In the genomic region with DNA sequence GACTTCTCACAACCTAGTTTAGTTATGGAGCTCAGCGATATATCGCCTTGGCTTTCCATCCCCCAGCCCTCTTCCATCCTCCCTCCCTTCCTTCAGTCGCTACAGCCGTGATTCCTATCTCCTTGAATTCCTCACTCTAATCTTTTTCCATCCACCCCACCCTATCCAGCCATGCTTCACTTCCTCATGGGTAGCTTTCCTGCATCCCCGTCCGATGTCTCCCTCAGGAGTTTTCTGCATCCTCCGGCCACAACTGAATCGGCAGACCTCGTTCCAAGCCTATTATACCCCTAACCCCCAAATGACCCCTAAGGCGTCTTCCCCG, we compare ENCODE assay signal across 1 cellular context.
TF ChIP-seq lines count a peak whose summit lies in the region.

No MANE protein-coding gene starts in this region.

TF ChIP-seq in K562, 482 proteins besides CTCF, POLR2A, EP300 and RAD21:
- TF ChIP-seq SMARCE1 (IDR thresholded peaks at IDR 0.05): peak; percentile 78
- 0 out of 2 replicates have a peak, but pooled peaks have one; percentile 28 for TF ChIP-seq ZBTB7A (IDR thresholded peaks at IDR 0.05; ENCODE audit: borderline replicate concordance, control insufficient read depth, low read depth, low read length)
- TF ChIP-seq SRSF1 (IDR thresholded peaks at IDR 0.05; ENCODE audit: low read depth, low read length): no peak
- TF ChIP-seq TAF9B (IDR thresholded peaks at IDR 0.05; ENCODE audit: partially characterized antibody): peak; percentile 29
- TF ChIP-seq CBFB (CRISPR knock-in tag; IDR thresholded peaks at IDR 0.05): no peak
- TF ChIP-seq KDM1A (IDR thresholded peaks at IDR 0.05): peak; percentile 46 to 66
- peak; percentile 58 for TF ChIP-seq SUPT5H (IDR thresholded peaks at IDR 0.05)
- TF ChIP-seq, protein P1, sequence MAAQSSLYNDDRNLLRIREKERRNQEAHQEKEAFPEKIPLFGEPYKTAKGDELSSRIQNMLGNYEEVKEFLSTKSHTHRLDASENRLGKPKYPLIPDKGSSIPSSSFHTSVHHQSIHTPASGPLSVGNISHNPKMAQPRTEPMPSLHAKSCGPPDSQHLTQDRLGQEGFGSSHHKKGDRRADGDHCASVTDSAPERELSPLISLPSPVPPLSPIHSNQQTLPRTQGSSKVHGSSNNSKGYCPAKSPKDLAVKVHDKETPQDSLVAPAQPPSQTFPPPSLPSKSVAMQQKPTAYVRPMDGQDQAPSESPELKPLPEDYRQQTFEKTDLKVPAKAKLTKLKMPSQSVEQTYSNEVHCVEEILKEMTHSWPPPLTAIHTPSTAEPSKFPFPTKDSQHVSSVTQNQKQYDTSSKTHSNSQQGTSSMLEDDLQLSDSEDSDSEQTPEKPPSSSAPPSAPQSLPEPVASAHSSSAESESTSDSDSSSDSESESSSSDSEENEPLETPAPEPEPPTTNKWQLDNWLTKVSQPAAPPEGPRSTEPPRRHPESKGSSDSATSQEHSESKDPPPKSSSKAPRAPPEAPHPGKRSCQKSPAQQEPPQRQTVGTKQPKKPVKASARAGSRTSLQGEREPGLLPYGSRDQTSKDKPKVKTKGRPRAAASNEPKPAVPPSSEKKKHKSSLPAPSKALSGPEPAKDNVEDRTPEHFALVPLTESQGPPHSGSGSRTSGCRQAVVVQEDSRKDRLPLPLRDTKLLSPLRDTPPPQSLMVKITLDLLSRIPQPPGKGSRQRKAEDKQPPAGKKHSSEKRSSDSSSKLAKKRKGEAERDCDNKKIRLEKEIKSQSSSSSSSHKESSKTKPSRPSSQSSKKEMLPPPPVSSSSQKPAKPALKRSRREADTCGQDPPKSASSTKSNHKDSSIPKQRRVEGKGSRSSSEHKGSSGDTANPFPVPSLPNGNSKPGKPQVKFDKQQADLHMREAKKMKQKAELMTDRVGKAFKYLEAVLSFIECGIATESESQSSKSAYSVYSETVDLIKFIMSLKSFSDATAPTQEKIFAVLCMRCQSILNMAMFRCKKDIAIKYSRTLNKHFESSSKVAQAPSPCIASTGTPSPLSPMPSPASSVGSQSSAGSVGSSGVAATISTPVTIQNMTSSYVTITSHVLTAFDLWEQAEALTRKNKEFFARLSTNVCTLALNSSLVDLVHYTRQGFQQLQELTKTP (IDR thresholded peaks at IDR 0.05; ENCODE audit: low read depth in 1 of 2, partially characterized antibody in 2 of 2): peak in 1 of 2 experiments; percentile 45
- TF ChIP-seq TBP (optimal IDR thresholded peaks at IDR 0.05; ENCODE audit: low read depth, low read length): peak; percentile 30
- 0 out of 2 replicates have a peak, but pooled peaks have one; percentile 27 for TF ChIP-seq MTA1 (IDR thresholded peaks at IDR 0.05; ENCODE audit: borderline replicate concordance)
- peak; percentile 53 for TF ChIP-seq DPF2 (IDR thresholded peaks at IDR 0.05)
- TF ChIP-seq ZNF316 (IDR thresholded peaks at IDR 0.05): 0 out of 2 replicates have a peak, but pooled peaks have one; percentile 14
- peak; percentile 7 for TF ChIP-seq KDM5B (IDR thresholded peaks at IDR 0.05; ENCODE audit: insufficient replicate concordance, low read depth, low read length)
- peak; percentile 22 for TF ChIP-seq TAF1 (IDR thresholded peaks at IDR 0.05; ENCODE audit: control insufficient read depth, extremely low read depth, insufficient read depth, low read length, severe bottlenecking)
- no peak for TF ChIP-seq BCOR (IDR thresholded peaks at IDR 0.05)
- TF ChIP-seq SPI1 (IDR thresholded peaks at IDR 0.05; ENCODE audit: borderline replicate concordance, low read depth, low read length): peak; percentile 67
- no peak for TF ChIP-seq PTTG1 (tag; IDR thresholded peaks at IDR 0.05; ENCODE audit: low read depth)
- peak in 1 of 2 experiments; percentile 78; a peak in 2 of 4 replicates for TF ChIP-seq HDAC1 (IDR thresholded peaks at IDR 0.05)
- TF ChIP-seq SMARCA4 (IDR thresholded peaks at IDR 0.05): 0 out of 2 replicates have a peak, but pooled peaks have one; percentile 49
- peak; percentile 76; the same call in 1 of the 2 replicates for TF ChIP-seq NKRF (IDR thresholded peaks at IDR 0.05; ENCODE audit: borderline replicate concordance)
- peak; percentile 18 for TF ChIP-seq RBBP5 (IDR thresholded peaks at IDR 0.05; ENCODE audit: borderline replicate concordance, insufficient read depth, low read length, poor library complexity, severe bottlenecking)
- TF ChIP-seq TGIF2 (CRISPR knock-in tag; IDR thresholded peaks at IDR 0.05): no peak
- 0 out of 2 replicates have a peak, but pooled peaks have one; percentile 21 for TF ChIP-seq CC2D1A (IDR thresholded peaks at IDR 0.05)
- TF ChIP-seq USF2 (CRISPR knock-in tag; IDR thresholded peaks at IDR 0.05): no peak
- TF ChIP-seq ARID1B (IDR thresholded peaks at IDR 0.05): peak; percentile 58
- TF ChIP-seq MCM7 (IDR thresholded peaks at IDR 0.05): 0 out of 4 replicates have a peak, but pooled peaks of 1 of the 2 experiments have one; percentile 43
- TF ChIP-seq CTBP1 (IDR thresholded peaks at IDR 0.05; ENCODE audit: borderline replicate concordance): peak; percentile 70
- 0 out of 2 replicates have a peak, but pooled peaks have one; percentile 45 for TF ChIP-seq HES1 (IDR thresholded peaks at IDR 0.05; ENCODE audit: low read depth)
- TF ChIP-seq, protein P2, sequence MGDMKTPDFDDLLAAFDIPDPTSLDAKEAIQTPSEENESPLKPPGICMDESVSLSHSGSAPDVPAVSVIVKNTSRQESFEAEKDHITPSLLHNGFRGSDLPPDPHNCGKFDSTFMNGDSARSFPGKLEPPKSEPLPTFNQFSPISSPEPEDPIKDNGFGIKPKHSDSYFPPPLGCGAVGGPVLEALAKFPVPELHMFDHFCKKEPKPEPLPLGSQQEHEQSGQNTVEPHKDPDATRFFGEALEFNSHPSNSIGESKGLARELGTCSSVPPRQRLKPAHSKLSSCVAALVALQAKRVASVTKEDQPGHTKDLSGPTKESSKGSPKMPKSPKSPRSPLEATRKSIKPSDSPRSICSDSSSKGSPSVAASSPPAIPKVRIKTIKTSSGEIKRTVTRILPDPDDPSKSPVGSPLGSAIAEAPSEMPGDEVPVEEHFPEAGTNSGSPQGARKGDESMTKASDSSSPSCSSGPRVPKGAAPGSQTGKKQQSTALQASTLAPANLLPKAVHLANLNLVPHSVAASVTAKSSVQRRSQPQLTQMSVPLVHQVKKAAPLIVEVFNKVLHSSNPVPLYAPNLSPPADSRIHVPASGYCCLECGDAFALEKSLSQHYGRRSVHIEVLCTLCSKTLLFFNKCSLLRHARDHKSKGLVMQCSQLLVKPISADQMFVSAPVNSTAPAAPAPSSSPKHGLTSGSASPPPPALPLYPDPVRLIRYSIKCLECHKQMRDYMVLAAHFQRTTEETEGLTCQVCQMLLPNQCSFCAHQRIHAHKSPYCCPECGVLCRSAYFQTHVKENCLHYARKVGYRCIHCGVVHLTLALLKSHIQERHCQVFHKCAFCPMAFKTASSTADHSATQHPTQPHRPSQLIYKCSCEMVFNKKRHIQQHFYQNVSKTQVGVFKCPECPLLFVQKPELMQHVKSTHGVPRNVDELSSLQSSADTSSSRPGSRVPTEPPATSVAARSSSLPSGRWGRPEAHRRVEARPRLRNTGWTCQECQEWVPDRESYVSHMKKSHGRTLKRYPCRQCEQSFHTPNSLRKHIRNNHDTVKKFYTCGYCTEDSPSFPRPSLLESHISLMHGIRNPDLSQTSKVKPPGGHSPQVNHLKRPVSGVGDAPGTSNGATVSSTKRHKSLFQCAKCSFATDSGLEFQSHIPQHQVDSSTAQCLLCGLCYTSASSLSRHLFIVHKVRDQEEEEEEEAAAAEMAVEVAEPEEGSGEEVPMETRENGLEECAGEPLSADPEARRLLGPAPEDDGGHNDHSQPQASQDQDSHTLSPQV (IDR thresholded peaks at IDR 0.05): no peak
